Comparison of ENCODE assay signal across 8 cellular contexts in the genomic region with DNA sequence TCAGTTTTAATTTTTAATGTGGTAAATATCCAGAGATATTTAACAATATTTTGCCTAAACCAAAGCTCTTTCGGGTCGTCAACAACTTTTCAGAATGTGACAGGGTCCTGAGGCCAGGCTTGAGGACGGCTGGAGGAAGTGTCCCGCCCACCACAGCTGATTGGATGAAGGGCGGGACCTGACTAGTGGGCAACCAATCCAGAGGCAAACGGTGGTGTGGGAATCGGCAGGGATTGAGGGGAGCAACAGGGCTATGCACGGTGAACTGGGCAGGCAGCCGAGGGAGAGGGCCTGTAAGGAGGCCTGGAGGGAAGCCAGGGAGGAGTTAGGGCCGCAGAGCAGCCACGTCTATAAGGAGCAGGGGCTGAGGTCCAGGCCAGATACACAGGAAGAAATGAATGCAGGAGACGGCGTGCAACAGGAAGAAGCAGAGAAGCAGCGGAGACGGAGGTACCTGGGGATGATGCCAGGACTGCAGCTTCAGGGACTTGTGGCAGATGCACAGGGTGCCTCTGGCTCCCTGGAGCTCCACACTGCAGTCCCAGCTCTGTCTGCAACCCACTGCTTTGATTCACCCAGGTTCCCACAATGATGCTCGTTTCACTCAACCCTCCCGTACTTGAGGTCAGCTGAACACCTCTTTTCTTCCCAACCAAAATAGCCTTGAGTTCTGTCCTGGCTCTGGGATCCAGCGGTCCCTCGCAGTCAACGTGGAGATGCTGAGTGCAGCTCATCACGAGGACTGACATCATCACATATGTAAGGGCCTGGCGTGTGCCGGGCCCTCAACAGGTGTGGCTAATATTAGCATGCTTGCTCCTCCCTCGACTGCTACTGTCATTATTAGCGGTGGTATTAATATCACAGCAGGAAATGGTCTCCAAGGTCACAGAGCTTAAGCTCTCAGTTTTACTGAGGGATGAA. TPM values are rescaled to one million over a fixed set of nuclear protein-coding genes. Genes with fewer than 3 reads are reported as not detected.
DNase-seq lines count a peak whose midpoint lies in the region; ATAC-seq and TF ChIP-seq lines count a peak whose summit lies in the region.

No MANE protein-coding gene starts in this region.

- ATAC-seq in GM18499 (IDR thresholded peaks at IDR 0.05; ENCODE audit: insufficient read depth, unreplicated experiment) (peak; percentile 60), HG03025 (IDR thresholded peaks at IDR 0.05; ENCODE audit: low FRiP score, unreplicated experiment) (peak; percentile 48), left cardiac atrium (peak; percentile 57 to 71), aorta (ENCODE audit: low FRiP score) (no peak), GM19397 (IDR thresholded peaks at IDR 0.05; ENCODE audit: unreplicated experiment) (no peak), GM21619 (IDR thresholded peaks at IDR 0.05; ENCODE audit: unreplicated experiment) (no peak)

- TF ChIP-seq CTCF in RWPE1 (conservative IDR thresholded peaks at IDR 0.05; ENCODE audit: low read depth) = no peak

- H3K9me3 ChIP-seq in aorta (ENCODE audit: control insufficient read depth, low read length) = no peaks in the 10 kb centered on the region

- POLR2A ChIA-PET in RWPE1 (lab: Yijun Ruan, JAX; ENCODE audit: low non-redundant PET) = no interaction called here

- H3K27me3 ChIP-seq in aorta (ENCODE audit: control insufficient read depth in 1 of 2, insufficient read depth in 2 of 2, low read length in 1 of 2) = no peaks in the 10 kb centered on the region

- no peak overlapping the region for H3K4me3 ChIP-seq in aorta (ENCODE audit: low read length in 2 of 2)

- CTCF ChIA-PET in RWPE1 (lab: Yijun Ruan, JAX) = interaction anchor here (0.8 kb wide), 1 partner anchor 269 kb away, joined by 4 read pairs; no protein-coding TSS in a partner anchor

- DNase-seq in RWPE1 (ENCODE audit: low spot score) (peak; percentile 58), left cardiac atrium (peak; percentile 74), aorta (peak; percentile 47 to 70), activated gamma-delta T cell treated with Interleukin-2 at 50 U/mL for 16 hours (no peak)

- no peaks in the 10 kb centered on the region for H3K36me3 ChIP-seq in aorta (ENCODE audit: control insufficient read depth in 1 of 2, insufficient read depth in 2 of 2, low read length in 1 of 2)

- 79 to 80% methylated on average over 25 of the region's 25 CpGs for WGBS in aorta, 2 donors

- H3K4me1 ChIP-seq in aorta (ENCODE audit: control insufficient read depth in 1 of 2, insufficient read depth in 2 of 2, low read length in 2 of 2) = no peaks in the 10 kb centered on the region

- intact Hi-C loops in left cardiac atrium (cut with DNase I) = loop anchor here in 1 of 2 donors (5.0 kb wide), 1 partner anchor 44 kb away; a partner anchor contains a TSS
- intact Hi-C loops in aorta (cut with DNase I) = no loop called here

- H3K27ac ChIP-seq in RWPE1 (peak overlapping the region; percentile 15; the same call in 1 of the 2 replicates), aorta (ENCODE audit: low read depth in 1 of 2, low read length in 2 of 2) (no peak overlapping the region)

RNA-seq across cellular contexts. Expression of a gene that starts 45.9 kb away (rescaled TPM):
- 10 to 100 TPM; 51.4 to 58.0 TPM for total RNA-seq in left cardiac atrium
- total RNA-seq in aorta = 10 to 100 TPM; 48.5 to 84.1 TPM
- polyA plus RNA-seq in aorta = 1 to 10 TPM; 7.8 to 8.0 TPM

Comparison
In these comparisons a context has a peak if more than half of its experiments do, and no peak if none do; other contexts are left out.
1. ATAC-seq: peak in GM18499 (single experiment), HG03025 (single experiment) and left cardiac atrium (2 of 2); none in aorta (single experiment), GM19397 (single experiment) and GM21619 (single experiment).